In the genomic region with DNA sequence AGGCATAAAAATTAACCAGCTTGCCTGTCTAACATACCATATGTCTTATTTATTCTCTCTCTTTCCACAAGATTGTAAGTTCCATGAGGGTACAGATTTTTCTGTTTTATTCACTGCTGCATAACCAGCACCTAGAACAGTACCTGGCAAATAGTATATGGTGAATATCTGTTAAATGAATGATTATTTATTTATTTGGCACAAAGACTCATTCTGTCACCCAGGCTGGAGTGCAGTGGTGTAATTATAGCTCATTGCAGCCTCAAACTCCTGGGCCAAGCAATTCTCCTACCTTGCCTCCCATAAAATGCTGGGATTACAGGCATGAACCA, we compare ENCODE assay signal across 20 cellular contexts. TPM values are rescaled to one million over a fixed set of nuclear protein-coding genes. Genes with fewer than 3 reads are reported as not detected.
DNase-seq lines count a peak whose midpoint lies in the region; ATAC-seq, FAIRE-seq and TF ChIP-seq lines count a peak whose summit lies in the region.
"Had no signal": no experiment of that assay in that cellular context is flagged by ENCODE, and none has a peak within 500 bp of the region (broad histone marks: within the 10 kb centered on the region; RNA-seq: fewer than 3 reads in every experiment).

No MANE protein-coding gene starts in this region.

- no peaks in the 10 kb centered on the region for H4K20me1 ChIP-seq in PC-9 (ENCODE audit: insufficient read depth)
- peaks cover 8% of the 10 kb centered on the region for H4K20me1 ChIP-seq in HepG2 (ENCODE audit: insufficient read depth, low read length)

- H3K27me3 ChIP-seq in right atrium auricular region (no peaks in the 10 kb centered on the region), PC-9 (ENCODE audit: insufficient read depth, low read depth) (no peaks in the 10 kb centered on the region), HepG2 (ENCODE audit: control insufficient read depth in 1 of 2, insufficient read depth in 2 of 2, low read length in 2 of 2) (no peaks in the 10 kb centered on the region), rectal smooth muscle tissue (ENCODE audit: control insufficient read depth, insufficient read depth, low read length) (no peaks in the 10 kb centered on the region)
- H3K27me3 ChIP-seq: BLaER1 treated with 17β-estradiol and CSF1 and Interleukin-3, amounts not matched to agents 10 nM and 100 nM had no signal

- no peak for TF ChIP-seq POLR2A in HepG2 (IDR thresholded peaks at IDR 0.05; ENCODE audit: insufficient read depth in 1 of 2, low read depth in 2 of 2, low read length in 2 of 2)

- no peaks in the 10 kb centered on the region for H3F3A ChIP-seq in PC-9 (ENCODE audit: insufficient read depth, low read depth)

- no peaks in the 10 kb centered on the region for H3K9me3 ChIP-seq in right atrium auricular region
- H3K9me3 ChIP-seq in PC-9 (ENCODE audit: insufficient read depth, low read depth): no peaks in the 10 kb centered on the region
- H3K9me3 ChIP-seq in HepG2 (ENCODE audit: low read length): no peaks in the 10 kb centered on the region
- H3K9me3 ChIP-seq: BLaER1 treated with 17β-estradiol and CSF1 and Interleukin-3, amounts not matched to agents 10 nM and 100 nM; SK-N-SH had no signal

- BruUV-seq in PC-9 (replicated peaks; lab: Mats Ljungman, UMichigan) (no TSS peak), HepG2 (replicated peaks; lab: Mats Ljungman, UMichigan) (no TSS peak)

- peaks cover 30% of the 10 kb centered on the region for H3K36me3 Mint-ChIP-seq in stimulated activated effector memory CD8-positive, alpha-beta T cell treated with anti-CD3 and anti-CD28 coated beads, Interleukin-12 subunit alpha, Interleukin-12 subunit beta, amount 100 ng/mL, for 72 hours

- CTCF ChIA-PET in PC-9 (lab: Charles Lee): no interaction called here
- CTCF ChIA-PET in HepG2 (lab: Yijun Ruan, JAX; ENCODE audit: low intra/inter-chr PET ratio, low total read pairs): no interaction called here

- no peak for FAIRE-seq in HepG2 (lab: Jason Lieb, UNC)

- TF ChIP-seq CTCF in right atrium auricular region (IDR thresholded peaks at IDR 0.05): no peak
- TF ChIP-seq CTCF in PC-9 (conservative IDR thresholded peaks at IDR 0.05): no peak
- TF ChIP-seq CTCF in HepG2 (CRISPR knock-in tag; IDR thresholded peaks at IDR 0.05): no peak

- no peaks in the 10 kb centered on the region for H3K9me2 ChIP-seq in PC-9 (ENCODE audit: insufficient read depth)
- H3K9me2 ChIP-seq: SK-N-SH had no signal

- H3K4me3 ChIP-seq in right atrium auricular region (no peak overlapping the region), PC-9 (no peak overlapping the region), HepG2 (replicated peaks in 1 of 3; ENCODE audit: insufficient read depth in 1 of 3, low read depth in 2 of 3, low read length in 3 of 3) (no peak overlapping the region), rectal smooth muscle tissue (ENCODE audit: low read length) (no peak overlapping the region)
- H3K4me3 ChIP-seq: BLaER1 treated with 17β-estradiol and CSF1 and Interleukin-3, amounts not matched to agents 10 nM and 100 nM had no signal

- intact Hi-C loops in left ventricle myocardium superior (cut with micrococcal nuclease): no loop called here
- intact Hi-C loops in PC-9 (cut with micrococcal nuclease; ENCODE audit: unreplicated experiment): no loop called here
- intact Hi-C loops in HepG2 (cut with micrococcal nuclease; ENCODE audit: unreplicated experiment): no loop called here

- ATAC-seq in left ventricle myocardium superior (peak; percentile 41), HepG2 (no peak)
- no peak for ATAC-seq in stimulated activated effector memory CD8-positive, alpha-beta T cell treated with anti-CD3 and anti-CD28 coated beads, Interleukin-12 subunit alpha, Interleukin-12 subunit beta, amount 100 ng/mL, for 72 hours

- no peak overlapping the region for H3K27ac Mint-ChIP-seq in stimulated activated effector memory CD8-positive, alpha-beta T cell treated with anti-CD3 and anti-CD28 coated beads, Interleukin-12 subunit alpha, Interleukin-12 subunit beta, amount 100 ng/mL, for 72 hours

- H3K9ac ChIP-seq in HepG2 (ENCODE audit: insufficient read depth, low read depth, low read length) (no peak overlapping the region), rectal smooth muscle tissue (ENCODE audit: low read length) (no peak overlapping the region)
- H3K9ac ChIP-seq: BLaER1 treated with 17β-estradiol and CSF1 and Interleukin-3, amounts not matched to agents 10 nM and 100 nM; SK-N-SH had no signal

- H3K9me3 Mint-ChIP-seq in stimulated activated effector memory CD8-positive, alpha-beta T cell treated with anti-CD3 and anti-CD28 coated beads, Interleukin-12 subunit alpha, Interleukin-12 subunit beta, amount 100 ng/mL, for 72 hours: no peaks in the 10 kb centered on the region
- H3K9me3 Mint-ChIP-seq: CD8-positive, alpha-beta T cell had no signal

- POLR2A ChIA-PET in PC-9 (lab: Charles Lee; ENCODE audit: unreplicated experiment) (interaction anchor here (0.6 kb wide), 1 partner anchor 1164 kb away, joined by 5 read pairs; no protein-coding TSS in a partner anchor), HepG2 (lab: Yijun Ruan, JAX) (interaction anchor here (1.2 to 1.4 kb wide), 2 partner anchors 21 to 66 kb away, joined by 3 to 4 read pairs; no protein-coding TSS in a partner anchor)

- H3K79me2 ChIP-seq in PC-9 (ENCODE audit: low read depth) (no peaks in the 10 kb centered on the region), HepG2 (ENCODE audit: insufficient read depth, low read length) (peaks cover 85% of the 10 kb centered on the region)

- H3K4me1 Mint-ChIP-seq in stimulated activated effector memory CD8-positive, alpha-beta T cell treated with anti-CD3 and anti-CD28 coated beads, Interleukin-12 subunit alpha, Interleukin-12 subunit beta, amount 100 ng/mL, for 72 hours: peaks cover 59% of the 10 kb centered on the region

- H3K27ac ChIP-seq in right atrium auricular region (no peak overlapping the region), PC-9 (no peak overlapping the region), HepG2 (ENCODE audit: extremely low read length, insufficient read depth, low read length) (peak overlapping the region; percentile 28), rectal smooth muscle tissue (ENCODE audit: low read depth, low read length) (peak overlapping the region; percentile 22)
- H3K27ac ChIP-seq: BLaER1 treated with 17β-estradiol and CSF1 and Interleukin-3, amounts not matched to agents 10 nM and 100 nM had no signal

- DNase-seq in left ventricle myocardium superior (no peak), right atrium auricular region (ENCODE audit: low spot score) (no peak), PC-9 (no peak), HepG2 (ENCODE audit: low spot score) (no peak), NCI-H526 treated with DMSO at 0.1 percent for 48 hours (lab: John Stamatoyannopoulos, UW) (no peak), NCI-H1105 (lab: John Stamatoyannopoulos, UW) (no peak)
- no peak for DNase-seq in stimulated activated effector memory CD8-positive, alpha-beta T cell treated with anti-CD3 and anti-CD28 coated beads, Interleukin-12 subunit alpha, Interleukin-12 subunit beta, amount 100 ng/mL, for 72 hours (ENCODE audit: low spot score in 2 of 2)
- DNase-seq: Calu3; CD8-positive, alpha-beta T cell; DMS79; H7; Karpas-422; NCI-H1436 treated with DMSO at 0.1 percent for 48 hours; NCI-H2029; NCI-H446; NCI-H748 treated with DMSO at 0.1 percent for 48 hours; OCI-M1; SK-N-SH had no signal

- no peak overlapping the region for H3K4me3 Mint-ChIP-seq in stimulated activated effector memory CD8-positive, alpha-beta T cell treated with anti-CD3 and anti-CD28 coated beads, Interleukin-12 subunit alpha, Interleukin-12 subunit beta, amount 100 ng/mL, for 72 hours
- H3K4me3 Mint-ChIP-seq: CD8-positive, alpha-beta T cell had no signal

- H2AFZ ChIP-seq in PC-9 (no peak overlapping the region), HepG2 (ENCODE audit: low read length) (no peak overlapping the region)

- H3K4me1 ChIP-seq in right atrium auricular region: peaks cover 0 to 11% of the 10 kb centered on the region in 2 donors
- H3K4me1 ChIP-seq in PC-9 (replicated peaks; ENCODE audit: insufficient read depth): no peaks in the 10 kb centered on the region
- peaks cover 20% of the 10 kb centered on the region for H3K4me1 ChIP-seq in HepG2 (ENCODE audit: insufficient read depth, low read length)
- peaks cover 3% of the 10 kb centered on the region for H3K4me1 ChIP-seq in rectal smooth muscle tissue (ENCODE audit: control insufficient read depth, insufficient read depth, low read length)

- in situ Hi-C loops in HepG2 (cut with HindIII; ENCODE audit: extremely low pct_ligation_motif_present, low pct_unique_long_range_greater_than_20kb): no loop called here

- no peaks in the 10 kb centered on the region for H3K36me3 ChIP-seq in right atrium auricular region
- no peaks in the 10 kb centered on the region for H3K36me3 ChIP-seq in PC-9 (ENCODE audit: low read depth)
- H3K36me3 ChIP-seq in HepG2 (replicated peaks in 1 of 2; ENCODE audit: control insufficient read depth in 1 of 2, insufficient read depth in 2 of 2, low read length in 2 of 2): no peaks in the 10 kb centered on the region; a peak in 1 of 5 replicates
- H3K36me3 ChIP-seq in rectal smooth muscle tissue (ENCODE audit: control insufficient read depth, insufficient read depth, low read length): no peaks in the 10 kb centered on the region

- no peak for TF ChIP-seq RAD21 in HepG2 (CRISPR knock-in tag; IDR thresholded peaks at IDR 0.05)

- no peak for TF ChIP-seq EP300 in HepG2 (IDR thresholded peaks at IDR 0.05; ENCODE audit: low read depth in 2 of 2, low read length in 2 of 2)
- TF ChIP-seq EP300 in HepG2 (CRISPR knock-in tag; IDR thresholded peaks at IDR 0.05; ENCODE audit: borderline replicate concordance): no peak

- H3K4me2 ChIP-seq in PC-9 (0 out of 2 replicates have a peak overlapping the region, but pooled peaks have one; percentile 4), HepG2 (ENCODE audit: low read depth, low read length) (peak overlapping the region; percentile 30; the same call in 1 of the 2 replicates)
- H3K4me2 ChIP-seq: BLaER1 treated with 17β-estradiol and CSF1 and Interleukin-3, amounts not matched to agents 10 nM and 100 nM; SK-N-SH had no signal

RNA-seq across cellular contexts. Expression of a gene that starts 24.9 kb away (rescaled TPM):
- 14.0 TPM for total RNA-seq in left ventricle myocardium superior
- total RNA-seq in right atrium auricular region: 10 to 100 TPM; 15.2 to 19.4 TPM
- 12.6 and 16.3 TPM in 2 replicates for total RNA-seq in PC-9 (2021)
- 13.2 and 21.1 TPM in 2 replicates for total RNA-seq in HepG2 (2016; rRNA removed; fragmentation: Illumina TruSeq; extraction: Trizol)
- 20.3 and 21.2 TPM in 2 replicates for total RNA-seq in HepG2 (2016; cell fraction: cytosol; rRNA removed; fragmentation: Illumina TruSeq; extraction: Trizol; ENCODE audit: low read depth)
- 13.1 and 20.9 TPM in 2 replicates for total RNA-seq in HepG2 (2016; cell fraction: insoluble cytoplasmic fraction; rRNA removed; fragmentation: Illumina TruSeq; extraction: Trizol)
- 19.6 and 22.0 TPM in 2 replicates for total RNA-seq in HepG2 (2016; cell fraction: membrane; rRNA removed; fragmentation: Illumina TruSeq; extraction: Trizol)
- 20.2 and 25.3 TPM in 2 replicates for total RNA-seq in HepG2 (2016; cell fraction: nucleus; rRNA removed; fragmentation: Illumina TruSeq; extraction: Trizol)
- polyA plus RNA-seq in HepG2 (2011; rRNA removed): 18.6 TPM in 2 replicates
- 7.0 and 12.3 TPM in 2 replicates for polyA plus RNA-seq in HepG2 (2011; cell fraction: cytosol; rRNA removed)
- 15.7 and 19.7 TPM in 2 replicates for polyA plus RNA-seq in HepG2 (2011; cell fraction: nucleus; rRNA removed)
- 16.4 and 19.5 TPM in 2 replicates for polyA plus RNA-seq in HepG2 (2012)
- polyA plus RNA-seq in HepG2 (2016; cell fraction: cytosol; fragmentation: Illumina TruSeq; extraction: Trizol; ENCODE audit: low read depth): 0.40 and 0.54 TPM in 2 replicates
- 13.2 and 15.0 TPM in 2 replicates for polyA plus RNA-seq in HepG2 (2016; cell fraction: insoluble cytoplasmic fraction; fragmentation: Illumina TruSeq; extraction: Trizol; ENCODE audit: low read depth)
- polyA plus RNA-seq in HepG2 (2016; cell fraction: membrane; fragmentation: Illumina TruSeq; extraction: Trizol; ENCODE audit: low read depth): 1.5 and 1.9 TPM in 2 replicates
- 14.0 and 18.1 TPM in 2 replicates for polyA plus RNA-seq in HepG2 (2016; cell fraction: nucleus; fragmentation: Illumina TruSeq; extraction: Trizol; ENCODE audit: insufficient read depth, low read depth)
- polyA minus RNA-seq in HepG2 (2011; rRNA and poly(A)+ RNA removed; ENCODE audit: low replicate concordance): 46.4 and 72.7 TPM in 2 replicates
- polyA minus RNA-seq in HepG2 (2011; cell fraction: cytosol; rRNA and poly(A)+ RNA removed): 30.8 and 43.0 TPM in 2 replicates
- 186 and 219 TPM in 2 replicates for polyA minus RNA-seq in HepG2 (2011; cell fraction: nucleus; rRNA and poly(A)+ RNA removed)

Comparison
In these comparisons a context has a peak if more than half of its experiments do, and no peak if none do; other contexts are left out.
1. H3K27ac ChIP-seq: peak in HepG2 (single experiment) and rectal smooth muscle tissue (single experiment); none in right atrium auricular region (0 of 2) and PC-9 (single experiment).